ENCODE assay signal across 8 cellular contexts in genomic region chr15:65868546-65869126, GRCh38. TPM values are rescaled to one million over a fixed set of nuclear protein-coding genes. Genes with fewer than 3 reads are reported as not detected.
DNase-seq lines count a peak whose midpoint lies in the region; TF ChIP-seq lines count a peak whose summit lies in the region.

No MANE protein-coding gene starts in this region.

- H3K36me3 Mint-ChIP-seq in Caco-2 (ENCODE audit: insufficient read depth, unreplicated experiment): peaks cover 25% of the 10 kb centered on the region

- H2BK12ac ChIP-seq in neuronal stem cell (ENCODE audit: low read length): no peak overlapping the region

- no peaks in the 10 kb centered on the region for H3K36me3 ChIP-seq in Caco-2 (ENCODE audit: control insufficient read depth, insufficient read depth, low read length)
- peaks cover 9% of the 10 kb centered on the region; the same call in 1 of the 2 replicates for H3K36me3 ChIP-seq in MG63
- H3K36me3 ChIP-seq in ectodermal cell (ENCODE audit: control insufficient read depth, insufficient read depth, low read length): no peaks in the 10 kb centered on the region
- H3K36me3 ChIP-seq in neuronal stem cell (replicated peaks in 1 of 2; ENCODE audit: control insufficient read depth in 2 of 2, insufficient read depth in 2 of 2, low read length in 2 of 2): peaks cover 0 to under 1% of the 10 kb centered on the region in 2 donors

- peak overlapping the region; percentile 98 for H3K23ac ChIP-seq in neuronal stem cell (ENCODE audit: low read depth, low read length, poor library complexity)

- H3K4me3 Mint-ChIP-seq in Caco-2 (ENCODE audit: unreplicated experiment): peak overlapping the region; percentile 98

- no peak overlapping the region for H2BK15ac ChIP-seq in neuronal stem cell (ENCODE audit: low read length)

- no peak overlapping the region for H2BK120ac ChIP-seq in neuronal stem cell (ENCODE audit: low read depth, low read length)

- 64 to 65% methylated on average over 11 of the region's 11 CpGs for WGBS in ectodermal cell, 2 experiments
- no CpG with 5 or more reads among the region's 11 CpGs for WGBS in neuronal stem cell (ENCODE audit: extremely low coverage in 2 of 2, insufficient read length in 2 of 2, insufficient replicate concordance in 1 of 2), 2 donors

- no peak overlapping the region for H3K27ac ChIP-seq in ectodermal cell (ENCODE audit: insufficient read depth, low read depth, low read length, poor library complexity, severe bottlenecking)
- H3K27ac ChIP-seq in neuronal stem cell (replicated peaks; ENCODE audit: low read length): no peak overlapping the region

- H4K91ac ChIP-seq in neuronal stem cell (ENCODE audit: low read depth, low read length, poor library complexity): no peak overlapping the region

- H2BK5ac ChIP-seq in neuronal stem cell (ENCODE audit: low read length): peak overlapping the region; percentile 99

- no peak overlapping the region for H3K14ac ChIP-seq in neuronal stem cell (ENCODE audit: low read length)

- peak overlapping the region; percentile 97 for H3K27ac Mint-ChIP-seq in Caco-2 (ENCODE audit: unreplicated experiment)

- peaks cover 8% of the 10 kb centered on the region for H3K79me1 ChIP-seq in neuronal stem cell (ENCODE audit: low read depth, low read length)

- H3K27me3 Mint-ChIP-seq in Caco-2 (ENCODE audit: insufficient read depth, unreplicated experiment): peaks cover 3% of the 10 kb centered on the region

- H3K4me1 ChIP-seq in Caco-2 (no peaks in the 10 kb centered on the region), ectodermal cell (ENCODE audit: control insufficient read depth, insufficient read depth, low read length) (peaks cover 7% of the 10 kb centered on the region), neuronal stem cell (ENCODE audit: control insufficient read depth in 2 of 2, insufficient read depth in 1 of 2, low read depth in 1 of 2, low read length in 2 of 2) (peaks cover 0 to 3% of the 10 kb centered on the region in 2 donors)

- intact Hi-C loops in Caco-2 (cut with micrococcal nuclease; ENCODE audit: unreplicated experiment): loop anchor here (1.0 to 2.0 kb wide), 2 partner anchors 36 to 257 kb away; partner anchors contain the start of gene INTS14

- no peak overlapping the region for H2AK5ac ChIP-seq in neuronal stem cell (ENCODE audit: low read depth, low read length)

- H3K4me1 Mint-ChIP-seq in Caco-2 (ENCODE audit: low read depth, unreplicated experiment): peaks cover 10% of the 10 kb centered on the region

- TSS peak; percentile 40 for BruUV-seq in Caco-2 (replicated peaks; lab: Mats Ljungman, UMichigan)

- no peak for DNase-seq in Caco-2
- DNase-seq in MG63: no peak
- no peak for DNase-seq in neuronal stem cell (ENCODE audit: low spot score)
- no peak for DNase-seq in kidney glomerular epithelial cell (lab: John Stamatoyannopoulos, UW)
- no peak for DNase-seq in midbrain (lab: John Stamatoyannopoulos, UW)
- no peak for DNase-seq in NCI-H2029 treated with DMSO at 0.1 percent for 48 hours (lab: John Stamatoyannopoulos, UW)
- DNase-seq in NCI-H226: no peak

- H3K27me3 ChIP-seq in Caco-2 (replicated peaks; ENCODE audit: control insufficient read depth, insufficient read depth, low read length): no peaks in the 10 kb centered on the region
- H3K27me3 ChIP-seq in MG63: no peaks in the 10 kb centered on the region
- no peaks in the 10 kb centered on the region for H3K27me3 ChIP-seq in ectodermal cell (ENCODE audit: control insufficient read depth, insufficient read depth, low read length, poor library complexity, severe bottlenecking)
- no peaks in the 10 kb centered on the region for H3K27me3 ChIP-seq in neuronal stem cell (ENCODE audit: control insufficient read depth in 3 of 3, insufficient read depth in 3 of 3, low read depth in 1 of 3, low read length in 3 of 3)

- H3K4me2 ChIP-seq in neuronal stem cell (ENCODE audit: insufficient read depth, low read length, poor library complexity, severe bottlenecking): peak overlapping the region; percentile 26

- peak overlapping the region; percentile 94 for H2AFZ ChIP-seq in neuronal stem cell (ENCODE audit: low read length)

- H3K9me3 ChIP-seq in Caco-2 (no peaks in the 10 kb centered on the region), MG63 (no peaks in the 10 kb centered on the region; the same call in 1 of the 2 replicates), ectodermal cell (ENCODE audit: control insufficient read depth, low read length) (no peaks in the 10 kb centered on the region), neuronal stem cell (replicated peaks in 1 of 2; ENCODE audit: control insufficient read depth in 2 of 2, insufficient read depth in 1 of 2, low read depth in 1 of 2, low read length in 2 of 2) (no peaks in the 10 kb centered on the region)

- CTCF ChIA-PET in Caco-2 (lab: Charles Lee): interaction anchor here (0.5 to 2.6 kb wide), 8 partner anchors 12 to 449 kb away, joined by 3 to 10 read pairs (median 6); partner anchors contain the start of gene INTS14

- H3K4me3 ChIP-seq in Caco-2 (ENCODE audit: low read depth, low read length) (peak overlapping the region; percentile 96), MG63 (peak overlapping the region; percentile 88), ectodermal cell (ENCODE audit: insufficient read depth, low read depth, low read length) (peak overlapping the region; percentile 71), neuronal stem cell (ENCODE audit: low read length in 2 of 2) (peak overlapping the region; percentile 66 to 97)

- H3K18ac ChIP-seq in neuronal stem cell (ENCODE audit: low read length): no peak overlapping the region

- TF ChIP-seq CTCF in Caco-2 (IDR thresholded peaks at IDR 0.05; ENCODE audit: insufficient read depth in 1 of 2, low read depth in 1 of 2, low read length in 1 of 2, severe bottlenecking in 1 of 2, unreplicated experiment in 1 of 2): no peak

- POLR2A ChIA-PET in Caco-2 (lab: Charles Lee): interaction anchor here (0.5 to 2.8 kb wide), 6 partner anchors 33 to 232 kb away, joined by 3 to 29 read pairs (median 7); partner anchors contain the start of gene DENND4A

- H3K9me3 Mint-ChIP-seq in Caco-2 (ENCODE audit: unreplicated experiment): no peaks in the 10 kb centered on the region

- no peak overlapping the region for H4K8ac ChIP-seq in neuronal stem cell (ENCODE audit: low read depth, low read length)

- no peak overlapping the region for H3K9ac ChIP-seq in neuronal stem cell (ENCODE audit: low read depth, low read length, poor library complexity)

- no peak overlapping the region for H3K4ac ChIP-seq in neuronal stem cell (ENCODE audit: low read length)

RNA-seq across cellular contexts. Expression of gene RAB11A, which starts 0.7 kb away (rescaled TPM):
- total RNA-seq in Caco-2 (2022): 208 and 232 TPM in 2 replicates
- 306 and 514 TPM in 2 replicates for total RNA-seq in MG63 (2014; rRNA removed; shearing (Covaris generic); ENCODE audit: low replicate concordance)
- 237 TPM for polyA plus RNA-seq in ectodermal cell (2013, experiment 1 of 4)
- polyA plus RNA-seq in ectodermal cell (2013, experiment 2 of 4): 225 TPM
- 192 TPM for polyA plus RNA-seq in ectodermal cell (2013, experiment 3 of 4)
- 210 TPM for polyA plus RNA-seq in ectodermal cell (2013, experiment 4 of 4)
- 328 TPM for polyA plus RNA-seq in neuronal stem cell (2013, experiment 1 of 2)
- 322 TPM for polyA plus RNA-seq in neuronal stem cell (2013, experiment 2 of 2)
